1 cellular context compared by ENCODE assay signal in the genomic region with DNA sequence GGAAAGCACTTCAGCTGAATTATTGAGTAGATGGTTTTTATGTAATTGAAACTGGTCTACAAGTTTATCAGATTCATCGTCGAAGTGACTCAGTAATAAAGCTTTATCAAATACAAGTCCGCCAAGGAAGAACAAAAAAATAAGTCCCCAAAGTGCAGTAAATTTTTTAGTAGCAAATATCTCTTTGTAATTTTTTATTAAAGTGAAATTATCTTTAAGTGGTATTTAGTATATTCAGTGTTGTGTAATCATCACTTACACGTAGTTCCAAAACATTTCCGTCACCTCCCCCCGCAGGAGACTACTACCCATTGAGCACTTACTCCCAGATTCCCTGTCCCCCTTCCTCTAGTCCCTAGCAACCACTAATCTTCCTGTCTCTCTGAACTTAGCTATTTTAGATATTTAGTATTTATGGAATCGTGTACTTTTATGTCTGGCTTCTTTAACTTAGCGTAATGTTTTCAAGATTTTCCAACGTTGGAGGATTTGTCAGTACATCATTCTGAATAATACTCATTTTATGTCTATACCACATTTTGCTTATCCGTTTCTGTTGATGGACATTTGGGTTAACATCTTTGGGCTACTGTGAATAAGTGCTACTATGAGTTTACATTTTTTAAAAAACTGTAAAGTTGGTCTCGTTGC.
TF ChIP-seq lines count a peak whose summit lies in the region.

No MANE protein-coding gene starts in this region.

TF ChIP-seq in HepG2, 621 proteins besides CTCF, POLR2A, EP300 and RAD21 (continued from another document and continues in another):
- TF ChIP-seq, protein P1, sequence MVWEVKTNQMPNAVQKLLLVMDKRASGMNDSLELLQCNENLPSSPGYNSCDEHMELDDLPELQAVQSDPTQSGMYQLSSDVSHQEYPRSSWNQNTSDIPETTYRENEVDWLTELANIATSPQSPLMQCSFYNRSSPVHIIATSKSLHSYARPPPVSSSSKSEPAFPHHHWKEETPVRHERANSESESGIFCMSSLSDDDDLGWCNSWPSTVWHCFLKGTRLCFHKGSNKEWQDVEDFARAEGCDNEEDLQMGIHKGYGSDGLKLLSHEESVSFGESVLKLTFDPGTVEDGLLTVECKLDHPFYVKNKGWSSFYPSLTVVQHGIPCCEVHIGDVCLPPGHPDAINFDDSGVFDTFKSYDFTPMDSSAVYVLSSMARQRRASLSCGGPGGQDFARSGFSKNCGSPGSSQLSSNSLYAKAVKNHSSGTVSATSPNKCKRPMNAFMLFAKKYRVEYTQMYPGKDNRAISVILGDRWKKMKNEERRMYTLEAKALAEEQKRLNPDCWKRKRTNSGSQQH (CRISPR knock-in tag; IDR thresholded peaks at IDR 0.05; ENCODE audit: low read depth) = 0 out of 2 replicates have a peak, but pooled peaks have one; percentile 8
- TF ChIP-seq, protein P2, sequence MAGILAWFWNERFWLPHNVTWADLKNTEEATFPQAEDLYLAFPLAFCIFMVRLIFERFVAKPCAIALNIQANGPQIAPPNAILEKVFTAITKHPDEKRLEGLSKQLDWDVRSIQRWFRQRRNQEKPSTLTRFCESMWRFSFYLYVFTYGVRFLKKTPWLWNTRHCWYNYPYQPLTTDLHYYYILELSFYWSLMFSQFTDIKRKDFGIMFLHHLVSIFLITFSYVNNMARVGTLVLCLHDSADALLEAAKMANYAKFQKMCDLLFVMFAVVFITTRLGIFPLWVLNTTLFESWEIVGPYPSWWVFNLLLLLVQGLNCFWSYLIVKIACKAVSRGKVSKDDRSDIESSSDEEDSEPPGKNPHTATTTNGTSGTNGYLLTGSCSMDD (CRISPR knock-in tag; IDR thresholded peaks at IDR 0.05) = no peak
- no peak for TF ChIP-seq ZZZ3 (CRISPR knock-in tag; IDR thresholded peaks at IDR 0.05; ENCODE audit: borderline replicate concordance)
- no peak for TF ChIP-seq PHB2 (IDR thresholded peaks at IDR 0.05; ENCODE audit: partially characterized antibody)
- no peak for TF ChIP-seq CBX2 (IDR thresholded peaks at IDR 0.05; ENCODE audit: low read depth, low read length)
- no peak for TF ChIP-seq CBX2 (CRISPR knock-in tag; IDR thresholded peaks at IDR 0.05; ENCODE audit: low read depth)
- no peak for TF ChIP-seq CBFB (CRISPR knock-in tag; IDR thresholded peaks at IDR 0.05)
- TF ChIP-seq ZC3H4 (CRISPR knock-in tag; IDR thresholded peaks at IDR 0.05; ENCODE audit: borderline replicate concordance) = peak; percentile 85; the same call in 1 of the 2 replicates
- no peak for TF ChIP-seq SRSF9 (IDR thresholded peaks at IDR 0.05; ENCODE audit: borderline replicate concordance, insufficient read depth, low read depth, low read length, poor library complexity, severe bottlenecking)
- TF ChIP-seq MBD4 (IDR thresholded peaks at IDR 0.05; ENCODE audit: borderline replicate concordance, low read length) = no peak; the same call in 1 of the 2 replicates
- no peak for TF ChIP-seq GATAD1 (CRISPR knock-in tag; IDR thresholded peaks at IDR 0.05)
- no peak for TF ChIP-seq PAX8 (CRISPR knock-in tag; IDR thresholded peaks at IDR 0.05; ENCODE audit: borderline replicate concordance)
- TF ChIP-seq, protein P3, sequence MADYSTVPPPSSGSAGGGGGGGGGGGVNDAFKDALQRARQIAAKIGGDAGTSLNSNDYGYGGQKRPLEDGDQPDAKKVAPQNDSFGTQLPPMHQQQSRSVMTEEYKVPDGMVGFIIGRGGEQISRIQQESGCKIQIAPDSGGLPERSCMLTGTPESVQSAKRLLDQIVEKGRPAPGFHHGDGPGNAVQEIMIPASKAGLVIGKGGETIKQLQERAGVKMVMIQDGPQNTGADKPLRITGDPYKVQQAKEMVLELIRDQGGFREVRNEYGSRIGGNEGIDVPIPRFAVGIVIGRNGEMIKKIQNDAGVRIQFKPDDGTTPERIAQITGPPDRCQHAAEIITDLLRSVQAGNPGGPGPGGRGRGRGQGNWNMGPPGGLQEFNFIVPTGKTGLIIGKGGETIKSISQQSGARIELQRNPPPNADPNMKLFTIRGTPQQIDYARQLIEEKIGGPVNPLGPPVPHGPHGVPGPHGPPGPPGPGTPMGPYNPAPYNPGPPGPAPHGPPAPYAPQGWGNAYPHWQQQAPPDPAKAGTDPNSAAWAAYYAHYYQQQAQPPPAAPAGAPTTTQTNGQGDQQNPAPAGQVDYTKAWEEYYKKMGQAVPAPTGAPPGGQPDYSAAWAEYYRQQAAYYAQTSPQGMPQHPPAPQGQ (CRISPR knock-in tag; IDR thresholded peaks at IDR 0.05; ENCODE audit: borderline replicate concordance) = no peak
- TF ChIP-seq ZFP62 (CRISPR knock-in tag; IDR thresholded peaks at IDR 0.05) = no peak
- TF ChIP-seq, protein P4, sequence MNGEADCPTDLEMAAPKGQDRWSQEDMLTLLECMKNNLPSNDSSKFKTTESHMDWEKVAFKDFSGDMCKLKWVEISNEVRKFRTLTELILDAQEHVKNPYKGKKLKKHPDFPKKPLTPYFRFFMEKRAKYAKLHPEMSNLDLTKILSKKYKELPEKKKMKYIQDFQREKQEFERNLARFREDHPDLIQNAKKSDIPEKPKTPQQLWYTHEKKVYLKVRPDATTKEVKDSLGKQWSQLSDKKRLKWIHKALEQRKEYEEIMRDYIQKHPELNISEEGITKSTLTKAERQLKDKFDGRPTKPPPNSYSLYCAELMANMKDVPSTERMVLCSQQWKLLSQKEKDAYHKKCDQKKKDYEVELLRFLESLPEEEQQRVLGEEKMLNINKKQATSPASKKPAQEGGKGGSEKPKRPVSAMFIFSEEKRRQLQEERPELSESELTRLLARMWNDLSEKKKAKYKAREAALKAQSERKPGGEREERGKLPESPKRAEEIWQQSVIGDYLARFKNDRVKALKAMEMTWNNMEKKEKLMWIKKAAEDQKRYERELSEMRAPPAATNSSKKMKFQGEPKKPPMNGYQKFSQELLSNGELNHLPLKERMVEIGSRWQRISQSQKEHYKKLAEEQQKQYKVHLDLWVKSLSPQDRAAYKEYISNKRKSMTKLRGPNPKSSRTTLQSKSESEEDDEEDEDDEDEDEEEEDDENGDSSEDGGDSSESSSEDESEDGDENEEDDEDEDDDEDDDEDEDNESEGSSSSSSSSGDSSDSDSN (CRISPR knock-in tag; IDR thresholded peaks at IDR 0.05) = no peak
- TF ChIP-seq MTF2 (CRISPR knock-in tag; IDR thresholded peaks at IDR 0.05; ENCODE audit: borderline replicate concordance) = no peak
- TF ChIP-seq, protein P5, sequence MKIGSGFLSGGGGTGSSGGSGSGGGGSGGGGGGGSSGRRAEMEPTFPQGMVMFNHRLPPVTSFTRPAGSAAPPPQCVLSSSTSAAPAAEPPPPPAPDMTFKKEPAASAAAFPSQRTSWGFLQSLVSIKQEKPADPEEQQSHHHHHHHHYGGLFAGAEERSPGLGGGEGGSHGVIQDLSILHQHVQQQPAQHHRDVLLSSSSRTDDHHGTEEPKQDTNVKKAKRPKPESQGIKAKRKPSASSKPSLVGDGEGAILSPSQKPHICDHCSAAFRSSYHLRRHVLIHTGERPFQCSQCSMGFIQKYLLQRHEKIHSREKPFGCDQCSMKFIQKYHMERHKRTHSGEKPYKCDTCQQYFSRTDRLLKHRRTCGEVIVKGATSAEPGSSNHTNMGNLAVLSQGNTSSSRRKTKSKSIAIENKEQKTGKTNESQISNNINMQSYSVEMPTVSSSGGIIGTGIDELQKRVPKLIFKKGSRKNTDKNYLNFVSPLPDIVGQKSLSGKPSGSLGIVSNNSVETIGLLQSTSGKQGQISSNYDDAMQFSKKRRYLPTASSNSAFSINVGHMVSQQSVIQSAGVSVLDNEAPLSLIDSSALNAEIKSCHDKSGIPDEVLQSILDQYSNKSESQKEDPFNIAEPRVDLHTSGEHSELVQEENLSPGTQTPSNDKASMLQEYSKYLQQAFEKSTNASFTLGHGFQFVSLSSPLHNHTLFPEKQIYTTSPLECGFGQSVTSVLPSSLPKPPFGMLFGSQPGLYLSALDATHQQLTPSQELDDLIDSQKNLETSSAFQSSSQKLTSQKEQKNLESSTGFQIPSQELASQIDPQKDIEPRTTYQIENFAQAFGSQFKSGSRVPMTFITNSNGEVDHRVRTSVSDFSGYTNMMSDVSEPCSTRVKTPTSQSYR (CRISPR knock-in tag; IDR thresholded peaks at IDR 0.05; ENCODE audit: borderline replicate concordance) = peak; percentile 36; the same call in 1 of the 2 replicates
- TF ChIP-seq SOX5 (CRISPR knock-in tag; IDR thresholded peaks at IDR 0.05; ENCODE audit: borderline replicate concordance) = no peak
- TF ChIP-seq CCDC6 (CRISPR knock-in tag; IDR thresholded peaks at IDR 0.05) = no peak
- TF ChIP-seq CEBPG (CRISPR knock-in tag; IDR thresholded peaks at IDR 0.05) = peak; percentile 37; the same call in 1 of the 2 replicates
- no peak for TF ChIP-seq GABPB1 (CRISPR knock-in tag; IDR thresholded peaks at IDR 0.05)
- TF ChIP-seq ZNF20 (CRISPR knock-in tag; IDR thresholded peaks at IDR 0.05) = 0 out of 2 replicates have a peak, but pooled peaks have one; percentile 43
- TF ChIP-seq, protein P6, sequence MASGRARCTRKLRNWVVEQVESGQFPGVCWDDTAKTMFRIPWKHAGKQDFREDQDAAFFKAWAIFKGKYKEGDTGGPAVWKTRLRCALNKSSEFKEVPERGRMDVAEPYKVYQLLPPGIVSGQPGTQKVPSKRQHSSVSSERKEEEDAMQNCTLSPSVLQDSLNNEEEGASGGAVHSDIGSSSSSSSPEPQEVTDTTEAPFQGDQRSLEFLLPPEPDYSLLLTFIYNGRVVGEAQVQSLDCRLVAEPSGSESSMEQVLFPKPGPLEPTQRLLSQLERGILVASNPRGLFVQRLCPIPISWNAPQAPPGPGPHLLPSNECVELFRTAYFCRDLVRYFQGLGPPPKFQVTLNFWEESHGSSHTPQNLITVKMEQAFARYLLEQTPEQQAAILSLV (CRISPR knock-in tag; IDR thresholded peaks at IDR 0.05; ENCODE audit: borderline replicate concordance) = no peak
- TF ChIP-seq, protein P7, sequence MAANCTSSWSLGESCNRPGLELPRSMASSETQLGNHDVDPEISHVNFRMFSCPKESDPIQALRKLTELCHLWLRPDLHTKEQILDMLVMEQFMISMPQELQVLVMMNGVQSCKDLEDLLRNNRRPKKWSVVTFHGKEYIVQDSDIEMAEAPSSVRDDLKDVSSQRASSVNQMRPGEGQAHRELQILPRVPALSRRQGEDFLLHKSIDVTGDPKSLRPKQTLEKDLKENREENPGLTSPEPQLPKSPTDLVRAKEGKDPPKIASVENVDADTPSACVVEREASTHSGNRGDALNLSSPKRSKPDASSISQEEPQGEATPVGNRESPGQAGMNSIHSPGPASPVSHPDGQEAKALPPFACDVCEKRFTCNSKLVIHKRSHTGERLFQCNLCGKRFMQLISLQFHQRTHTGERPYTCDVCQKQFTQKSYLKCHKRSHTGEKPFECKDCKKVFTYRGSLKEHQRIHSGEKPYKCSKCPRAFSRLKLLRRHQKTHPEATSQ (CRISPR knock-in tag; IDR thresholded peaks at IDR 0.05; ENCODE audit: borderline replicate concordance) = no peak
- TF ChIP-seq, protein P8, sequence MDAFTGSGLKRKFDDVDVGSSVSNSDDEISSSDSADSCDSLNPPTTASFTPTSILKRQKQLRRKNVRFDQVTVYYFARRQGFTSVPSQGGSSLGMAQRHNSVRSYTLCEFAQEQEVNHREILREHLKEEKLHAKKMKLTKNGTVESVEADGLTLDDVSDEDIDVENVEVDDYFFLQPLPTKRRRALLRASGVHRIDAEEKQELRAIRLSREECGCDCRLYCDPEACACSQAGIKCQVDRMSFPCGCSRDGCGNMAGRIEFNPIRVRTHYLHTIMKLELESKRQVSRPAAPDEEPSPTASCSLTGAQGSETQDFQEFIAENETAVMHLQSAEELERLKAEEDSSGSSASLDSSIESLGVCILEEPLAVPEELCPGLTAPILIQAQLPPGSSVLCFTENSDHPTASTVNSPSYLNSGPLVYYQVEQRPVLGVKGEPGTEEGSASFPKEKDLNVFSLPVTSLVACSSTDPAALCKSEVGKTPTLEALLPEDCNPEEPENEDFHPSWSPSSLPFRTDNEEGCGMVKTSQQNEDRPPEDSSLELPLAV (CRISPR knock-in tag; conservative IDR thresholded peaks at IDR 0.05; ENCODE audit: low read depth) = no peak
- no peak for TF ChIP-seq XBP1 (CRISPR knock-in tag; IDR thresholded peaks at IDR 0.05)
- TF ChIP-seq NFE2 (CRISPR knock-in tag; IDR thresholded peaks at IDR 0.05) = no peak
- TF ChIP-seq ATAD3A (CRISPR knock-in tag; IDR thresholded peaks at IDR 0.05) = no peak
- no peak for TF ChIP-seq ZNF446 (CRISPR knock-in tag; IDR thresholded peaks at IDR 0.05)
- TF ChIP-seq, protein P9, sequence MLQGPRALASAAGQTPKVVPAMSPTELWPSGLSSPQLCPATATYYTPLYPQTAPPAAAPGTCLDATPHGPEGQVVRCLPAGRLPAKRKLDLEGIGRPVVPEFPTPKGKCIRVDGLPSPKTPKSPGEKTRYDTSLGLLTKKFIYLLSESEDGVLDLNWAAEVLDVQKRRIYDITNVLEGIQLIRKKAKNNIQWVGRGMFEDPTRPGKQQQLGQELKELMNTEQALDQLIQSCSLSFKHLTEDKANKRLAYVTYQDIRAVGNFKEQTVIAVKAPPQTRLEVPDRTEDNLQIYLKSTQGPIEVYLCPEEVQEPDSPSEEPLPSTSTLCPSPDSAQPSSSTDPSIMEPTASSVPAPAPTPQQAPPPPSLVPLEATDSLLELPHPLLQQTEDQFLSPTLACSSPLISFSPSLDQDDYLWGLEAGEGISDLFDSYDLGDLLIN (CRISPR knock-in tag; IDR thresholded peaks at IDR 0.05; ENCODE audit: borderline replicate concordance) = no peak
- TF ChIP-seq JARID2 (CRISPR knock-in tag; IDR thresholded peaks at IDR 0.05; ENCODE audit: insufficient replicate concordance) = no peak
- TF ChIP-seq, protein P10, sequence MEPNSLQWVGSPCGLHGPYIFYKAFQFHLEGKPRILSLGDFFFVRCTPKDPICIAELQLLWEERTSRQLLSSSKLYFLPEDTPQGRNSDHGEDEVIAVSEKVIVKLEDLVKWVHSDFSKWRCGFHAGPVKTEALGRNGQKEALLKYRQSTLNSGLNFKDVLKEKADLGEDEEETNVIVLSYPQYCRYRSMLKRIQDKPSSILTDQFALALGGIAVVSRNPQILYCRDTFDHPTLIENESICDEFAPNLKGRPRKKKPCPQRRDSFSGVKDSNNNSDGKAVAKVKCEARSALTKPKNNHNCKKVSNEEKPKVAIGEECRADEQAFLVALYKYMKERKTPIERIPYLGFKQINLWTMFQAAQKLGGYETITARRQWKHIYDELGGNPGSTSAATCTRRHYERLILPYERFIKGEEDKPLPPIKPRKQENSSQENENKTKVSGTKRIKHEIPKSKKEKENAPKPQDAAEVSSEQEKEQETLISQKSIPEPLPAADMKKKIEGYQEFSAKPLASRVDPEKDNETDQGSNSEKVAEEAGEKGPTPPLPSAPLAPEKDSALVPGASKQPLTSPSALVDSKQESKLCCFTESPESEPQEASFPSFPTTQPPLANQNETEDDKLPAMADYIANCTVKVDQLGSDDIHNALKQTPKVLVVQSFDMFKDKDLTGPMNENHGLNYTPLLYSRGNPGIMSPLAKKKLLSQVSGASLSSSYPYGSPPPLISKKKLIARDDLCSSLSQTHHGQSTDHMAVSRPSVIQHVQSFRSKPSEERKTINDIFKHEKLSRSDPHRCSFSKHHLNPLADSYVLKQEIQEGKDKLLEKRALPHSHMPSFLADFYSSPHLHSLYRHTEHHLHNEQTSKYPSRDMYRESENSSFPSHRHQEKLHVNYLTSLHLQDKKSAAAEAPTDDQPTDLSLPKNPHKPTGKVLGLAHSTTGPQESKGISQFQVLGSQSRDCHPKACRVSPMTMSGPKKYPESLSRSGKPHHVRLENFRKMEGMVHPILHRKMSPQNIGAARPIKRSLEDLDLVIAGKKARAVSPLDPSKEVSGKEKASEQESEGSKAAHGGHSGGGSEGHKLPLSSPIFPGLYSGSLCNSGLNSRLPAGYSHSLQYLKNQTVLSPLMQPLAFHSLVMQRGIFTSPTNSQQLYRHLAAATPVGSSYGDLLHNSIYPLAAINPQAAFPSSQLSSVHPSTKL (CRISPR knock-in tag; IDR thresholded peaks at IDR 0.05) = no peak
- no peak for TF ChIP-seq ZFP41 (CRISPR knock-in tag; IDR thresholded peaks at IDR 0.05; ENCODE audit: borderline replicate concordance)
